In the genomic region with DNA sequence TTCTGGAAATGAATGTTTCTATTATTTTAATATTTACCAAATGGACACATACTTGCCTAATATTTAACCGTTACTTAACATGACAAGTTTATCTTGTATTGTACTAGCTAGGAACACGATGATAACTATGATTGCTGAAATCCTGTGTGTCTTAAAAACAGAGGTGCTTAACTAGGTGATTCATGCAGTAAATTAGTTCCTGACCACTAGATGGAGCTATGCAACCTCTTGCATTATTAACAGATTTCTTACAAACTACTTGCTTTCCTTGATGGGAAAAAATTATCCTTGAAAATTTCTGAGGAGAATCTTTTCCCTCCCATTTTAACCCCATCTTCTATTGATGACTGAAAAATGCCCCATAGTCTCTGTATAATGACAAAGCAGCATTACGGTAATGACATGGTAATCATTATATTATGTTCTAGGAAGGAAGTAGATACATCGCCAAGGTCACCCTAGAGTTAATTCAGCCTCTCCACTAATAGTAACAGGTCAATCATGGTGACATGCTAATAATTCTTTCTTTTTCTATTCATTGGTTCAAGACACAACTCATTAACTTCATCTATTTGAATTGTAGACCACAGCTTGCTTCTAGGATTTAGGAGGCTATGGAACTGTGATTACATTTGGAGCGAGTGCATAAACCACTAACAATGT, we compare ENCODE assay signal across 8 cellular contexts.
A peak's percentile ranks its signal among the peaks of the same experiment; 100 is the strongest.
DNase-seq lines count a peak whose midpoint lies in the region; ATAC-seq and TF ChIP-seq lines count a peak whose summit lies in the region.

No MANE protein-coding gene starts in this region.

- no peaks in the 10 kb centered on the region for H3K9me2 ChIP-seq in GM23248 (ENCODE audit: insufficient read depth)

- H3F3A ChIP-seq in GM23248 (ENCODE audit: insufficient read depth) = no peaks in the 10 kb centered on the region

- H3K79me2 ChIP-seq in DND-41 (ENCODE audit: insufficient read depth, low read length) (no peaks in the 10 kb centered on the region), GM23248 (ENCODE audit: insufficient read depth) (no peaks in the 10 kb centered on the region)

- intact Hi-C loops in posterior cingulate gyrus (cut with DNase I) = no loop called here

- H4K20me1 ChIP-seq in DND-41 (ENCODE audit: insufficient read depth, low read length) (no peaks in the 10 kb centered on the region), GM23248 (ENCODE audit: insufficient read depth) (no peaks in the 10 kb centered on the region)

- H3K9me3 ChIP-seq in DND-41 (ENCODE audit: insufficient read depth, low read length, severe bottlenecking) (no peaks in the 10 kb centered on the region), GM23248 (ENCODE audit: low read depth) (no peaks in the 10 kb centered on the region), WERI-Rb-1 (ENCODE audit: severe bottlenecking) (no peaks in the 10 kb centered on the region), upper lobe of left lung (no peaks in the 10 kb centered on the region)

- 32 to 39% methylated on average over 5 of the region's 5 CpGs for WGBS in GM23248 (ENCODE audit: low coverage in 1 of 2, low lambda C conversion rate in 2 of 2, missing lambda C conversion rate in 2 of 2), 2 experiments
- WGBS in upper lobe of left lung, 2 donors = 42 to 44% methylated on average over 5 of the region's 5 CpGs

- ATAC-seq in DND-41 (ENCODE audit: insufficient read depth, low read depth) = no peak
- ATAC-seq in upper lobe of left lung (ENCODE audit: low FRiP score in 2 of 2) = peak in 1 of 2 donors; percentile 56

- DNase-seq in DND-41 = no peak
- peak; percentile 62 for DNase-seq in GM23248
- peak; percentile 59 for DNase-seq in NB4 (ENCODE audit: low read depth)
- DNase-seq in WERI-Rb-1 = no peak
- DNase-seq in iPS DF 19.7 (ENCODE audit: low read depth, low spot score) = peak; percentile 45
- no peak for DNase-seq in upper lobe of left lung
- no peak for DNase-seq in stimulated activated CD4-positive, alpha-beta T cell treated with anti-CD3 and anti-CD28 coated beads, Interleukin-2, amount 100 ng/mL, for 48 hours
- DNase-seq in posterior cingulate gyrus = no peak

- TF ChIP-seq EP300 in upper lobe of left lung (IDR thresholded peaks at IDR 0.05) = no peak

- no peak overlapping the region for H2AFZ ChIP-seq in DND-41 (ENCODE audit: low read depth, low read length)
- no peak overlapping the region for H2AFZ ChIP-seq in GM23248

- H3K27ac ChIP-seq in DND-41 (ENCODE audit: low read length) (no peak overlapping the region), GM23248 (no peak overlapping the region), WERI-Rb-1 (no peak overlapping the region), upper lobe of left lung (no peak overlapping the region)

- TF ChIP-seq POLR2A in NB4 (IDR thresholded peaks at IDR 0.05; ENCODE audit: extremely low read depth, insufficient read length) = no peak
- no peak for TF ChIP-seq POLR2A in upper lobe of left lung (IDR thresholded peaks at IDR 0.05)

- H3K4me1 ChIP-seq in DND-41 (ENCODE audit: insufficient read depth, low read length) = no peaks in the 10 kb centered on the region
- H3K4me1 ChIP-seq in GM23248 (ENCODE audit: insufficient read depth) = no peaks in the 10 kb centered on the region
- no peaks in the 10 kb centered on the region for H3K4me1 ChIP-seq in upper lobe of left lung

- H3K27me3 ChIP-seq in DND-41 (ENCODE audit: insufficient read depth, low read length, poor library complexity) (no peaks in the 10 kb centered on the region), GM23248 (replicated peaks; ENCODE audit: insufficient read depth) (no peaks in the 10 kb centered on the region), WERI-Rb-1 (ENCODE audit: insufficient read depth, low read depth, severe bottlenecking) (peaks cover 18% of the 10 kb centered on the region), upper lobe of left lung (no peaks in the 10 kb centered on the region)

- in situ Hi-C loops in GM23248 (cut with MboI) = no loop called here

- H3K36me3 ChIP-seq in DND-41 (ENCODE audit: insufficient read depth, low read length) (no peaks in the 10 kb centered on the region), GM23248 (ENCODE audit: low read depth) (no peaks in the 10 kb centered on the region), WERI-Rb-1 (no peaks in the 10 kb centered on the region), upper lobe of left lung (no peaks in the 10 kb centered on the region)

- peak; percentile 79 for TF ChIP-seq CTCF in DND-41 (IDR thresholded peaks at IDR 0.05; ENCODE audit: borderline replicate concordance, extremely low read depth, low read length, poor library complexity, severe bottlenecking)
- peak; percentile 35 for TF ChIP-seq CTCF in NB4 (IDR thresholded peaks at IDR 0.05; ENCODE audit: low read depth, low read length)
- peak; percentile 65 for TF ChIP-seq CTCF in WERI-Rb-1 (IDR thresholded peaks at IDR 0.05; ENCODE audit: low read depth, low read length)
- TF ChIP-seq CTCF in upper lobe of left lung (IDR thresholded peaks at IDR 0.05) = peak in 4 of 6 experiments; percentile 38 to 51 (median 40)

- H3K4me2 ChIP-seq in DND-41 (ENCODE audit: insufficient read depth, low read length) = no peak overlapping the region
- H3K4me2 ChIP-seq in GM23248 (ENCODE audit: unreplicated experiment) = no peak overlapping the region

- no peak overlapping the region for H3K4me3 ChIP-seq in DND-41 (ENCODE audit: low read depth in 1 of 2, low read length in 2 of 2)
- H3K4me3 ChIP-seq in GM23248 = no peak overlapping the region
- H3K4me3 ChIP-seq in NB4 (ENCODE audit: low read depth, low read length) = no peak overlapping the region
- H3K4me3 ChIP-seq in WERI-Rb-1 (ENCODE audit: low read depth, low read length) = no peak overlapping the region
- H3K4me3 ChIP-seq in upper lobe of left lung = no peak overlapping the region

- H3K9ac ChIP-seq in DND-41 (ENCODE audit: low read depth, low read length) = no peak overlapping the region
- no peak overlapping the region for H3K9ac ChIP-seq in GM23248

Comparison
In these comparisons a context has a peak if more than half of its experiments do, and no peak if none do; other contexts are left out.
1. DNase-seq: peak in GM23248 (single experiment), NB4 (single experiment) and iPS DF 19.7 (single experiment); none in DND-41 (single experiment), WERI-Rb-1 (single experiment), upper lobe of left lung (0 of 2), stimulated activated CD4-positive, alpha-beta T cell treated with anti-CD3 and anti-CD28 coated beads, Interleukin-2, amount 100 ng/mL, for 48 hours (0 of 2) and posterior cingulate gyrus (0 of 10).
2. Peak in every context shown above with its lines, with median percentiles within 50 percentile points of each other: CTCF ChIP-seq.